Comparison of ENCODE assay signal across 13 cellular contexts in genomic region chr14:75995372-75996041, GRCh38. TPM values are rescaled to one million over a fixed set of nuclear protein-coding genes. Genes with fewer than 3 reads are reported as not detected.
DNase-seq lines count a peak whose midpoint lies in the region; ATAC-seq, FAIRE-seq and TF ChIP-seq lines count a peak whose summit lies in the region.
"Had no signal": no experiment of that assay in that cellular context is flagged by ENCODE, and none has a peak within 500 bp of the region (broad histone marks: within the 10 kb centered on the region; RNA-seq: fewer than 3 reads in every experiment).

No MANE protein-coding gene starts in this region.

- CTCF ChIA-PET in AG04450 (lab: Charles Lee), result interaction anchor here (1.1 to 21.2 kb wide), 6 partner anchors 10 to 284 kb away, joined by 3 to 484 read pairs (median 8); partner anchors contain the start of genes IFT43 and TGFB3

- intact Hi-C loops in sciatic nerve (cut with DNase I), result no loop called here

- H3K27me3 ChIP-seq in AG04450 (ENCODE audit: control insufficient read depth, insufficient read depth, low read length) (no peaks in the 10 kb centered on the region), layer of hippocampus (ENCODE audit: control insufficient read depth, insufficient read depth, low read length) (no peaks in the 10 kb centered on the region), foreskin keratinocyte (no peaks in the 10 kb centered on the region)

- H3K4me1 ChIP-seq in foreskin keratinocyte, result no peaks in the 10 kb centered on the region

- ATAC-seq in sciatic nerve (peak; percentile 86), foreskin keratinocyte (no peak), GM21786 (IDR thresholded peaks at IDR 0.05; ENCODE audit: unreplicated experiment) (no peak)
- ATAC-seq: activated T-cell treated with anti-CD3 and anti-CD28 coated beads, Interleukin-2, amount 50 U/mL, for 4 hours; esophagus mucosa had no signal

- peak overlapping the region; percentile 92 for H3K27ac ChIP-seq in AG04450 (ENCODE audit: low read depth, low read length)
- H3K27ac ChIP-seq in cingulate gyrus (ENCODE audit: low read depth, low read length), result peak overlapping the region; percentile 63
- H3K27ac ChIP-seq in layer of hippocampus (ENCODE audit: low read depth, low read length), result peak overlapping the region; percentile 31
- H3K27ac ChIP-seq in foreskin keratinocyte, result no peak overlapping the region

- DNase-seq in AG04450 (ENCODE audit: low read depth, low spot score) (peak; percentile 80), sciatic nerve (ENCODE audit: low spot score) (no peak), RCC 7860 (ENCODE audit: low spot score) (no peak), 8988T (no peak), foreskin keratinocyte (no peak)
- DNase-seq: ACHN; activated T-cell treated with anti-CD3 and anti-CD28 coated beads, Interleukin-2, amount 50 U/mL, for 4 hours; NCI-H1417 treated with DMSO at 0.1 percent for 48 hours; stimulated activated CD8-positive, alpha-beta memory T cell treated with anti-CD3 and anti-CD28 coated beads, Interleukin-4, amount 100 ng/mL, for 48 hours had no signal

- TF ChIP-seq CTCF in AG04450 (IDR thresholded peaks at IDR 0.05; ENCODE audit: low read depth, low read length) (no peak), foreskin keratinocyte (conservative IDR thresholded peaks at IDR 0.05) (no peak)

- peak overlapping the region; percentile 34 for H3K4me3 ChIP-seq in AG04450 (ENCODE audit: low read depth, low read length)

- POLR2A ChIA-PET in AG04450 (lab: Yijun Ruan, JAX), result interaction anchor here (0.8 to 1.2 kb wide), 2 partner anchors 10 to 13 kb away, joined by 3 read pairs; partner anchors contain the start of gene IFT43

- FAIRE-seq in RCC 7860 (lab: Jason Lieb, UNC), result no peak

- H3K9me3 ChIP-seq in AG04450 (ENCODE audit: control insufficient read depth, insufficient read depth, low read length), result no peaks in the 10 kb centered on the region

RNA-seq across cellular contexts. Expression of gene IFT43, which starts 9.9 kb away (rescaled TPM):
- polyA plus RNA-seq in AG04450 (2011; rRNA removed), result 39.1 and 41.4 TPM in 2 replicates
- 28.4 and 33.0 TPM in 2 replicates for polyA minus RNA-seq in AG04450 (2011; rRNA and poly(A)+ RNA removed)
- total RNA-seq in sciatic nerve, result 33.8 TPM
- total RNA-seq in foreskin keratinocyte, result 29.0 and 29.3 TPM in 2 replicates
- polyA plus RNA-seq in foreskin keratinocyte, result 38.0 and 43.0 TPM in 2 replicates

RNA-seq across cellular contexts. Expression of gene TGFB3, which starts 13.7 kb away (rescaled TPM):
- polyA plus RNA-seq in AG04450 (2011; rRNA removed) (3.3 and 3.6 TPM in 2 replicates), foreskin keratinocyte (0.41 and 0.62 TPM in 2 replicates)
- 4.9 and 5.7 TPM in 2 replicates for polyA minus RNA-seq in AG04450 (2011; rRNA and poly(A)+ RNA removed)
- total RNA-seq in sciatic nerve (31.7 TPM), foreskin keratinocyte (0.99 and 1.0 TPM in 2 replicates)

Comparison
In these comparisons a context has a peak if more than half of its experiments do, and no peak if none do; other contexts are left out.
1. RNA of gene TGFB3, which starts 13.7 kb away (total RNA-seq): 31.7 TPM in sciatic nerve (single experiment); 0.99 to 1.0 TPM in foreskin keratinocyte; every median in the first group is over 10 times any median in the second.